19 cellular contexts compared by ENCODE assay signal in the genomic region with DNA sequence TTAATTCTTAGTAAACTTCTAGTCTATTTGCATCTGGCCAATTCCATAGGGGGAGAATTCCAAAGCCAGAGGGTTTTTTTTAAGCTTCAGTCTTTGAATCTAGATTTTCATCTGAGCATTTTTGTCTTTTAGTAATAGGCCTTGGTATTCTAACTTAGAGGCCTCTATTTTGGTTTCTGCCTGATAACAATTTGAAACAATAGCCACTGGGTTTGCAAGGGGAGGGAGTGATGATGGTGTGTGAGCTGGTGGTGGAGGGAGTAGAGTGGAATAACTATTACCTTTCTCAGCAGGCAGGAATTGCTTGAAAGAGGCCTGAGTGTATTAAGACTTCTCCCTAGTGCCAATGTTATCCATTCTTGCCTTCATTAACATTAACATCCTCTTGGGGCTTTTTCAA. TPM values are rescaled to one million over a fixed set of nuclear protein-coding genes. Genes with fewer than 3 reads are reported as not detected.
A peak's percentile ranks its signal among the peaks of the same experiment; 100 is the strongest.
DNase-seq lines count a peak whose midpoint lies in the region; ATAC-seq, FAIRE-seq and TF ChIP-seq lines count a peak whose summit lies in the region.
"Had no signal": no experiment of that assay in that cellular context is flagged by ENCODE, and none has a peak within 500 bp of the region (broad histone marks: within the 10 kb centered on the region; RNA-seq: fewer than 3 reads in every experiment).

No MANE protein-coding gene starts in this region.

- H3K9me3 Mint-ChIP-seq in endodermal cell, result peaks cover 2% of the 10 kb centered on the region
- no peaks in the 10 kb centered on the region for H3K9me3 Mint-ChIP-seq in CD8-positive, alpha-beta T cell
- H3K9me3 Mint-ChIP-seq: IgD-negative memory B cell had no signal

- H2BK15ac ChIP-seq in mesendoderm (replicated peaks; ENCODE audit: low read depth), result no peak overlapping the region

- no peak overlapping the region for H2BK5ac ChIP-seq in mesendoderm (ENCODE audit: low read length)

- no peak overlapping the region for H3K4me3 ChIP-seq in H7 (ENCODE audit: insufficient read depth, low read depth, low read length)
- H3K4me3 ChIP-seq in endodermal cell (ENCODE audit: low read length), result no peak overlapping the region
- H3K4me3 ChIP-seq in mesendoderm (ENCODE audit: low read length), result no peak overlapping the region
- no peak overlapping the region for H3K4me3 ChIP-seq in CD8-positive, alpha-beta T cell (ENCODE audit: low read depth, low read length)

- no peak overlapping the region for H3K23ac ChIP-seq in mesendoderm (ENCODE audit: low read length)

- H3K4me1 Mint-ChIP-seq in endodermal cell, result peaks cover 34% of the 10 kb centered on the region
- H3K4me1 Mint-ChIP-seq in CD8-positive, alpha-beta T cell (ENCODE audit: low read depth), result peaks cover 18% of the 10 kb centered on the region

- H3K36me3 ChIP-seq in H7 (replicated peaks; ENCODE audit: control insufficient read depth, insufficient read depth, low read length) (no peaks in the 10 kb centered on the region), endodermal cell (ENCODE audit: control insufficient read depth, insufficient read depth, low read length) (no peaks in the 10 kb centered on the region), mesendoderm (ENCODE audit: control insufficient read depth, insufficient read depth, low read length) (no peaks in the 10 kb centered on the region)
- no peaks in the 10 kb centered on the region for H3K36me3 ChIP-seq in CD8-positive, alpha-beta T cell (ENCODE audit: insufficient read depth, low read length)
- H3K36me3 ChIP-seq: BE2C had no signal

- no peak overlapping the region for H3K56ac ChIP-seq in mesendoderm (ENCODE audit: low read length)

- no peak overlapping the region for H3K4me3 Mint-ChIP-seq in endodermal cell
- H3K4me3 Mint-ChIP-seq in CD8-positive, alpha-beta T cell, result no peak overlapping the region
- H3K4me3 Mint-ChIP-seq: IgD-negative memory B cell had no signal

- no peaks in the 10 kb centered on the region for H3K36me3 Mint-ChIP-seq in endodermal cell (ENCODE audit: low read depth)
- H3K36me3 Mint-ChIP-seq in CD8-positive, alpha-beta T cell, result no peaks in the 10 kb centered on the region
- H3K36me3 Mint-ChIP-seq: CD4-positive, CD25-positive, alpha-beta regulatory T cell; IgD-negative memory B cell had no signal

- H3K27ac Mint-ChIP-seq in endodermal cell, result no peak overlapping the region
- H3K27ac Mint-ChIP-seq in CD8-positive, alpha-beta T cell, result no peak overlapping the region
- H3K27ac Mint-ChIP-seq: CD4-positive, CD25-positive, alpha-beta regulatory T cell had no signal

- POLR2A ChIA-PET in CD8-positive, alpha-beta T cell (lab: Charles Lee), result interaction anchor here (0.7 kb wide), 1 partner anchor 437 kb away, joined by 3 read pairs; no protein-coding TSS in a partner anchor

- H4K8ac ChIP-seq in mesendoderm (ENCODE audit: low read depth, low read length), result no peak overlapping the region

- no peak overlapping the region for H3K4me2 ChIP-seq in mesendoderm (ENCODE audit: low read length)

- H3K9ac ChIP-seq in endodermal cell (ENCODE audit: extremely low read depth, low read length, poor library complexity, severe bottlenecking), result no peak overlapping the region
- no peak overlapping the region for H3K9ac ChIP-seq in mesendoderm (ENCODE audit: low read length)

- no peak for FAIRE-seq in GM19239 (lab: Jason Lieb, UNC)
- FAIRE-seq: A204.1, D721Med, H54, HepG2 had no signal

- H2BK120ac ChIP-seq in mesendoderm (ENCODE audit: low read depth, low read length), result no peak overlapping the region

- H3K27ac ChIP-seq in endodermal cell (ENCODE audit: low read depth, low read length) (no peak overlapping the region), mesendoderm (ENCODE audit: low read depth, low read length) (no peak overlapping the region)
- no peak overlapping the region for H3K27ac ChIP-seq in CD8-positive, alpha-beta T cell (ENCODE audit: low read depth, low read length)

- DNase-seq in H7 (peak; percentile 19), endodermal cell (peak; percentile 55), mesendoderm (peak; percentile 59), GM19239 (ENCODE audit: insufficient read length, low spot score) (no peak), NCI-H524 treated with DMSO at 0.1 percent for 48 hours (lab: John Stamatoyannopoulos, UW) (no peak), pons (ENCODE audit: low spot score) (no peak)
- no peak for DNase-seq in CD8-positive, alpha-beta T cell
- DNase-seq: ACHN; BE2C; C1 segment of cervical spinal cord; Caco-2; CD4-positive, CD25-positive, alpha-beta regulatory T cell; GF-D8; KBM-7 had no signal

- no peak for ATAC-seq in CD8-positive, alpha-beta T cell
- ATAC-seq: HepG2 had no signal

- intact Hi-C loops in CD8-positive, alpha-beta T cell (cut with DNase I, micrococcal nuclease), result no loop called here

- no peaks in the 10 kb centered on the region for H3K79me2 ChIP-seq in mesendoderm (ENCODE audit: control insufficient read depth, insufficient read depth, low read length)

- peaks cover 48% of the 10 kb centered on the region for H3K27me3 Mint-ChIP-seq in endodermal cell (ENCODE audit: insufficient read depth)
- no peaks in the 10 kb centered on the region for H3K27me3 Mint-ChIP-seq in CD8-positive, alpha-beta T cell (ENCODE audit: low read depth)
- H3K27me3 Mint-ChIP-seq: CD4-positive, CD25-positive, alpha-beta regulatory T cell; IgD-negative memory B cell had no signal

- no peaks in the 10 kb centered on the region for H3K9me3 ChIP-seq in endodermal cell (ENCODE audit: control insufficient read depth, low read length)
- no peaks in the 10 kb centered on the region for H3K9me3 ChIP-seq in CD8-positive, alpha-beta T cell (ENCODE audit: low read length)
- H3K9me3 ChIP-seq: BE2C, Caco-2 had no signal

- CTCF ChIA-PET in CD8-positive, alpha-beta T cell (lab: Charles Lee), result interaction anchor here (0.7 to 1.1 kb wide), 2 partner anchors 22 to 26 kb away, joined by 3 to 5 read pairs; a partner anchor contains a TSS

- no peak for TF ChIP-seq CTCF in endodermal cell (conservative IDR thresholded peaks at IDR 0.05)
- no peak for TF ChIP-seq CTCF in CD8-positive, alpha-beta T cell (IDR thresholded peaks at IDR 0.05)

- H4K5ac ChIP-seq in mesendoderm (ENCODE audit: low read length), result no peak overlapping the region

- H3K27me3 ChIP-seq in H7 (ENCODE audit: control insufficient read depth, insufficient read depth, low read length), result peaks cover 5% of the 10 kb centered on the region
- peaks cover 65% of the 10 kb centered on the region for H3K27me3 ChIP-seq in endodermal cell (ENCODE audit: control insufficient read depth, insufficient read depth, low read length, poor library complexity, severe bottlenecking)
- H3K27me3 ChIP-seq in mesendoderm (ENCODE audit: insufficient read depth, low read length, poor library complexity), result peaks cover 8% of the 10 kb centered on the region
- H3K27me3 ChIP-seq in CD8-positive, alpha-beta T cell (ENCODE audit: insufficient read depth, low read length), result no peaks in the 10 kb centered on the region
- H3K27me3 ChIP-seq: BE2C had no signal

- H3K4me1 ChIP-seq in endodermal cell (ENCODE audit: control insufficient read depth, insufficient read depth, low read length) (no peaks in the 10 kb centered on the region), mesendoderm (ENCODE audit: control insufficient read depth, low read depth, low read length) (peaks cover 3% of the 10 kb centered on the region)
- peaks cover 8% of the 10 kb centered on the region for H3K4me1 ChIP-seq in CD8-positive, alpha-beta T cell (ENCODE audit: insufficient read depth, low read length)
- H3K4me1 ChIP-seq: BE2C, Caco-2 had no signal

- H3K4ac ChIP-seq in mesendoderm (ENCODE audit: low read depth, low read length), result no peak overlapping the region

- no peak overlapping the region for H2AK5ac ChIP-seq in mesendoderm (ENCODE audit: low read length)

- no peaks in the 10 kb centered on the region for H3K79me1 ChIP-seq in mesendoderm (ENCODE audit: low read length)

- H3K18ac ChIP-seq in mesendoderm (ENCODE audit: low read length), result no peak overlapping the region

RNA-seq across cellular contexts. Expression of a gene that starts 26.6 kb away (rescaled TPM):
- 54.5 and 91.7 TPM in 2 replicates for total RNA-seq in H7 (2014; rRNA removed; shearing (Covaris generic))
- 100 to 1,000 TPM; 103 to 121 TPM for total RNA-seq in endodermal cell
- 385 TPM for polyA plus RNA-seq in endodermal cell (2013, experiment 1 of 2)
- 359 TPM for polyA plus RNA-seq in endodermal cell (2013, experiment 2 of 2)
- 42.7 TPM for polyA plus RNA-seq in mesendoderm (2013, experiment 1 of 2)
- polyA plus RNA-seq in mesendoderm (2013, experiment 2 of 2), result 38.4 TPM
- total RNA-seq in CD8-positive, alpha-beta T cell, result 10 to 100 TPM; 45.0 to 47.2 TPM

Comparison
In these comparisons a context has a peak if more than half of its experiments do, and no peak if none do; other contexts are left out.
1. DNase-seq: peak in H7 (single experiment), endodermal cell (single experiment) and mesendoderm (single experiment); none in GM19239 (single experiment), NCI-H524 treated with DMSO at 0.1 percent for 48 hours (single experiment), CD8-positive, alpha-beta T cell (0 of 7) and pons (single experiment).